In the genomic region with DNA sequence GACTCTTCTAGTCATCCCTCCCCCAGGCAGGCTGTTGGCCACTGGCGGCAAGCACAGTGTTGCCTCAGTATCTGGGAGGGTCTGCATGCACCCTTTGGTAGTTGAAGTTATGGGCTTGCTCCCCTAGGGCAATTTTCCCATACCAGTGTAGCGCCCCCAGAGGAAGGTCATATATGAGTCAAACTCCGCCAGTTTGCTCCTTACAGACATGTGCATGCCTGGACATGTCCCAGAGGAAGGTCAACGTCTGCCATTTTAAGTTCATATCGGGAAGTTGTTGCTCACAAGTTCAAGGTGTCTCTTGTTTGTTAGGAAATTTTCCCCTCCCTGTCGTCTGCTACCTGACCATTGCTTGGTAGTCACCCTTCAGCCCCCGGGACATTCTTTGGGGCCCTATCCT, we compare ENCODE assay signal across 2 cellular contexts.
A peak's percentile ranks its signal among the peaks of the same experiment; 100 is the strongest.
TF ChIP-seq lines count a peak whose summit lies in the region.

No MANE protein-coding gene starts in this region.

TF ChIP-seq in HepG2, 621 proteins besides CTCF, POLR2A, EP300 and RAD21 (continued from another document):
- TF ChIP-seq, protein P1, sequence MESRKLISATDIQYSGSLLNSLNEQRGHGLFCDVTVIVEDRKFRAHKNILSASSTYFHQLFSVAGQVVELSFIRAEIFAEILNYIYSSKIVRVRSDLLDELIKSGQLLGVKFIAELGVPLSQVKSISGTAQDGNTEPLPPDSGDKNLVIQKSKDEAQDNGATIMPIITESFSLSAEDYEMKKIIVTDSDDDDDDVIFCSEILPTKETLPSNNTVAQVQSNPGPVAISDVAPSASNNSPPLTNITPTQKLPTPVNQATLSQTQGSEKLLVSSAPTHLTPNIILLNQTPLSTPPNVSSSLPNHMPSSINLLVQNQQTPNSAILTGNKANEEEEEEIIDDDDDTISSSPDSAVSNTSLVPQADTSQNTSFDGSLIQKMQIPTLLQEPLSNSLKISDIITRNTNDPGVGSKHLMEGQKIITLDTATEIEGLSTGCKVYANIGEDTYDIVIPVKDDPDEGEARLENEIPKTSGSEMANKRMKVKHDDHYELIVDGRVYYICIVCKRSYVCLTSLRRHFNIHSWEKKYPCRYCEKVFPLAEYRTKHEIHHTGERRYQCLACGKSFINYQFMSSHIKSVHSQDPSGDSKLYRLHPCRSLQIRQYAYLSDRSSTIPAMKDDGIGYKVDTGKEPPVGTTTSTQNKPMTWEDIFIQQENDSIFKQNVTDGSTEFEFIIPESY (CRISPR knock-in tag; IDR thresholded peaks at IDR 0.05) = peak; percentile 74; the same call in 1 of the 2 replicates
- TF ChIP-seq RXRA (CRISPR knock-in tag; IDR thresholded peaks at IDR 0.05) = no peak

TF ChIP-seq in WTC11, 78 proteins besides CTCF, POLR2A, EP300 and RAD21 (continued from another document):
- TF ChIP-seq, protein P2, sequence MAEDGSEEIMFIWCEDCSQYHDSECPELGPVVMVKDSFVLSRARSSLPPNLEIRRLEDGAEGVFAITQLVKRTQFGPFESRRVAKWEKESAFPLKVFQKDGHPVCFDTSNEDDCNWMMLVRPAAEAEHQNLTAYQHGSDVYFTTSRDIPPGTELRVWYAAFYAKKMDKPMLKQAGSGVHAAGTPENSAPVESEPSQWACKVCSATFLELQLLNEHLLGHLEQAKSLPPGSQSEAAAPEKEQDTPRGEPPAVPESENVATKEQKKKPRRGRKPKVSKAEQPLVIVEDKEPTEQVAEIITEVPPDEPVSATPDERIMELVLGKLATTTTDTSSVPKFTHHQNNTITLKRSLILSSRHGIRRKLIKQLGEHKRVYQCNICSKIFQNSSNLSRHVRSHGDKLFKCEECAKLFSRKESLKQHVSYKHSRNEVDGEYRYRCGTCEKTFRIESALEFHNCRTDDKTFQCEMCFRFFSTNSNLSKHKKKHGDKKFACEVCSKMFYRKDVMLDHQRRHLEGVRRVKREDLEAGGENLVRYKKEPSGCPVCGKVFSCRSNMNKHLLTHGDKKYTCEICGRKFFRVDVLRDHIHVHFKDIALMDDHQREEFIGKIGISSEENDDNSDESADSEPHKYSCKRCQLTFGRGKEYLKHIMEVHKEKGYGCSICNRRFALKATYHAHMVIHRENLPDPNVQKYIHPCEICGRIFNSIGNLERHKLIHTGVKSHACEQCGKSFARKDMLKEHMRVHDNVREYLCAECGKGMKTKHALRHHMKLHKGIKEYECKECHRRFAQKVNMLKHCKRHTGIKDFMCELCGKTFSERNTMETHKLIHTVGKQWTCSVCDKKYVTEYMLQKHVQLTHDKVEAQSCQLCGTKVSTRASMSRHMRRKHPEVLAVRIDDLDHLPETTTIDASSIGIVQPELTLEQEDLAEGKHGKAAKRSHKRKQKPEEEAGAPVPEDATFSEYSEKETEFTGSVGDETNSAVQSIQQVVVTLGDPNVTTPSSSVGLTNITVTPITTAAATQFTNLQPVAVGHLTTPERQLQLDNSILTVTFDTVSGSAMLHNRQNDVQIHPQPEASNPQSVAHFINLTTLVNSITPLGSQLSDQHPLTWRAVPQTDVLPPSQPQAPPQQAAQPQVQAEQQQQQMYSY (CRISPR knock-in tag; IDR thresholded peaks at IDR 0.05) = no peak
- TF ChIP-seq JUN (CRISPR knock-in tag; IDR thresholded peaks at IDR 0.05) (no peak), RELA (CRISPR knock-in tag; IDR thresholded peaks at IDR 0.05; ENCODE audit: borderline replicate concordance) (no peak), ZNF232 (CRISPR knock-in tag; IDR thresholded peaks at IDR 0.05) (no peak), NFATC4 (CRISPR knock-in tag; IDR thresholded peaks at IDR 0.05) (no peak), ETV6 (CRISPR knock-in tag; IDR thresholded peaks at IDR 0.05) (no peak), ZNF423 (CRISPR knock-in tag; IDR thresholded peaks at IDR 0.05) (no peak), FOXP1 (CRISPR knock-in tag; IDR thresholded peaks at IDR 0.05; ENCODE audit: borderline replicate concordance) (no peak), RORB (CRISPR knock-in tag; IDR thresholded peaks at IDR 0.05) (no peak)
- TF ChIP-seq, protein P3, sequence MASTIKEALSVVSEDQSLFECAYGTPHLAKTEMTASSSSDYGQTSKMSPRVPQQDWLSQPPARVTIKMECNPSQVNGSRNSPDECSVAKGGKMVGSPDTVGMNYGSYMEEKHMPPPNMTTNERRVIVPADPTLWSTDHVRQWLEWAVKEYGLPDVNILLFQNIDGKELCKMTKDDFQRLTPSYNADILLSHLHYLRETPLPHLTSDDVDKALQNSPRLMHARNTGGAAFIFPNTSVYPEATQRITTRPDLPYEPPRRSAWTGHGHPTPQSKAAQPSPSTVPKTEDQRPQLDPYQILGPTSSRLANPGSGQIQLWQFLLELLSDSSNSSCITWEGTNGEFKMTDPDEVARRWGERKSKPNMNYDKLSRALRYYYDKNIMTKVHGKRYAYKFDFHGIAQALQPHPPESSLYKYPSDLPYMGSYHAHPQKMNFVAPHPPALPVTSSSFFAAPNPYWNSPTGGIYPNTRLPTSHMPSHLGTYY (CRISPR knock-in tag; IDR thresholded peaks at IDR 0.05) = no peak
- TF ChIP-seq, protein P4, sequence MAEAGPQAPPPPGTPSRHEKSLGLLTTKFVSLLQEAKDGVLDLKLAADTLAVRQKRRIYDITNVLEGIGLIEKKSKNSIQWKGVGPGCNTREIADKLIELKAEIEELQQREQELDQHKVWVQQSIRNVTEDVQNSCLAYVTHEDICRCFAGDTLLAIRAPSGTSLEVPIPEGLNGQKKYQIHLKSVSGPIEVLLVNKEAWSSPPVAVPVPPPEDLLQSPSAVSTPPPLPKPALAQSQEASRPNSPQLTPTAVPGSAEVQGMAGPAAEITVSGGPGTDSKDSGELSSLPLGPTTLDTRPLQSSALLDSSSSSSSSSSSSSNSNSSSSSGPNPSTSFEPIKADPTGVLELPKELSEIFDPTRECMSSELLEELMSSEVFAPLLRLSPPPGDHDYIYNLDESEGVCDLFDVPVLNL (CRISPR knock-in tag; IDR thresholded peaks at IDR 0.05; ENCODE audit: borderline replicate concordance, low read depth) = no peak
- TF ChIP-seq, protein P5, sequence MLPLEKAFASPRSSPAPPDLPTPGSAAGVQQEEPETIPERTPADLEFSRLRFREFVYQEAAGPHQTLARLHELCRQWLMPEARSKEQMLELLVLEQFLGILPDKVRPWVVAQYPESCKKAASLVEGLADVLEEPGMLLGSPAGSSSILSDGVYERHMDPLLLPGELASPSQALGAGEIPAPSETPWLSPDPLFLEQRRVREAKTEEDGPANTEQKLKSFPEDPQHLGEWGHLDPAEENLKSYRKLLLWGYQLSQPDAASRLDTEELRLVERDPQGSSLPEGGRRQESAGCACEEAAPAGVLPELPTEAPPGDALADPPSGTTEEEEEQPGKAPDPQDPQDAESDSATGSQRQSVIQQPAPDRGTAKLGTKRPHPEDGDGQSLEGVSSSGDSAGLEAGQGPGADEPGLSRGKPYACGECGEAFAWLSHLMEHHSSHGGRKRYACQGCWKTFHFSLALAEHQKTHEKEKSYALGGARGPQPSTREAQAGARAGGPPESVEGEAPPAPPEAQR (CRISPR knock-in tag; IDR thresholded peaks at IDR 0.05) = no peak
- TF ChIP-seq, protein P6, sequence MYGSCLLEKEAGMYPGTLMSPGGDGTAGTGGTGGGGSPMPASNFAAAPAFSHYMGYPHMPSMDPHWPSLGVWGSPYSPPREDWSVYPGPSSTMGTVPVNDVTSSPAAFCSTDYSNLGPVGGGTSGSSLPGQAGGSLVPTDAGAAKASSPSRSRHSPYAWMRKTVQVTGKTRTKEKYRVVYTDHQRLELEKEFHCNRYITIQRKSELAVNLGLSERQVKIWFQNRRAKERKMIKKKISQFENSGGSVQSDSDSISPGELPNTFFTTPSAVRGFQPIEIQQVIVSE (CRISPR knock-in tag; IDR thresholded peaks at IDR 0.05; ENCODE audit: borderline replicate concordance) = no peak
- TF ChIP-seq, protein P7, sequence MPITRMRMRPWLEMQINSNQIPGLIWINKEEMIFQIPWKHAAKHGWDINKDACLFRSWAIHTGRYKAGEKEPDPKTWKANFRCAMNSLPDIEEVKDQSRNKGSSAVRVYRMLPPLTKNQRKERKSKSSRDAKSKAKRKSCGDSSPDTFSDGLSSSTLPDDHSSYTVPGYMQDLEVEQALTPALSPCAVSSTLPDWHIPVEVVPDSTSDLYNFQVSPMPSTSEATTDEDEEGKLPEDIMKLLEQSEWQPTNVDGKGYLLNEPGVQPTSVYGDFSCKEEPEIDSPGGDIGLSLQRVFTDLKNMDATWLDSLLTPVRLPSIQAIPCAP (CRISPR knock-in tag; IDR thresholded peaks at IDR 0.05) = no peak
